ENCODE assay signal across 22 cellular contexts in the genomic region with DNA sequence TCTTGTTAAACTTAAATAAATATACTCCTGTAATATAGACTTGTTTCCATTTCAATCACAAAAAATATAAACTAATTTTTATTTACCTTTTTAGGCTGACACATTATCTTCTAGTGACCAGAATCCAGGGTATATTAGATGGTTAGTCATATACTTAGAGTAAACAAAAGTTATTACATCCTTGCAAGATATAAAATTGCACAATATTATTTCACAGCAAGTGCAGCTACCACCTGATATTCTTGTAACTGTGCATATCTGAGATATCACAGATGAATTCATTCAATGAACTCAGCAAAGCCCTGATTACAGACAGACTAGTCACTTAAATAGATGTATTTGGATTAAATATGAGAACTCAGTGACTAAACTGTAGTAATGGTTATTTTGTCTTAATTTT. TPM values are rescaled to one million over a fixed set of nuclear protein-coding genes. Genes with fewer than 3 reads are reported as not detected.
DNase-seq lines count a peak whose midpoint lies in the region; ATAC-seq, FAIRE-seq and TF ChIP-seq lines count a peak whose summit lies in the region.
"Had no signal": no experiment of that assay in that cellular context is flagged by ENCODE, and none has a peak within 500 bp of the region (broad histone marks: within the 10 kb centered on the region; RNA-seq: fewer than 3 reads in every experiment).

No MANE protein-coding gene starts in this region.

- H3K4me3 Mint-ChIP-seq in activated CD4-positive, alpha-beta T cell treated with anti-CD3 and anti-CD28 coated beads, Interleukin-2, amount 10 ng/mL, durations not matched to agents 24 days and 14 days = no peak overlapping the region
- H3K4me3 Mint-ChIP-seq: CD4-positive, alpha-beta memory T cell had no signal

- no peak for TF ChIP-seq POLR2A in H54 (IDR thresholded peaks at IDR 0.05; ENCODE audit: low read depth, low read length)

- H3K4me3 ChIP-seq in PC-3 (ENCODE audit: low read length) (no peak overlapping the region), choroid plexus epithelial cell (ENCODE audit: low read depth, low read length) (no peak overlapping the region), mucosa of descending colon (no peak overlapping the region)

- H3K36me3 ChIP-seq in PC-3 (ENCODE audit: low read depth, low read length) (no peaks in the 10 kb centered on the region), mucosa of descending colon (ENCODE audit: low read depth) (no peaks in the 10 kb centered on the region)

- DNase-seq in H54 (ENCODE audit: insufficient read length, low spot score) (no peak), PC-3 (peak; percentile 66), choroid plexus epithelial cell (ENCODE audit: low read depth) (peak; percentile 38), mucosa of descending colon (no peak)
- no peak for DNase-seq in stimulated activated naive CD4-positive, alpha-beta T cell (lab: John Stamatoyannopoulos, UW)
- DNase-seq in activated CD4-positive, alpha-beta T cell treated with anti-CD3 and anti-CD28 coated beads, Interleukin-2, amount 10 ng/mL, durations not matched to agents 24 days and 14 days = no peak
- DNase-seq: C1 segment of cervical spinal cord; CD4-positive, alpha-beta memory T cell; COR-L47; DMS53; GOT3; MM.1S; NCI-H2029 treated with DMSO at 0.1 percent for 48 hours; NCI-H2227 treated with DMSO at 0.1 percent for 48 hours; NCI-H510A; NCI-H69; SK-N-SH; SW 1271 had no signal

- H2AFZ ChIP-seq in PC-3 (ENCODE audit: low read length) = no peak overlapping the region

- no peaks in the 10 kb centered on the region for H3K9me3 Mint-ChIP-seq in activated CD4-positive, alpha-beta T cell treated with anti-CD3 and anti-CD28 coated beads, Interleukin-2, amount 10 ng/mL, durations not matched to agents 24 days and 14 days
- H3K9me3 Mint-ChIP-seq: CD4-positive, alpha-beta memory T cell had no signal

- ATAC-seq in PC-3 = peak; percentile 95
- peak; percentile 60 for ATAC-seq in mucosa of descending colon
- ATAC-seq in GM19463 (IDR thresholded peaks at IDR 0.05; ENCODE audit: unreplicated experiment) = no peak
- ATAC-seq: HCT116, Panc1 had no signal

- H3K4me1 ChIP-seq in PC-3 (ENCODE audit: insufficient read depth, low read length) = peaks cover 11% of the 10 kb centered on the region
- H3K4me1 ChIP-seq in mucosa of descending colon (ENCODE audit: low read depth) = no peaks in the 10 kb centered on the region

- peak; percentile 58 for FAIRE-seq in H54 (lab: Jason Lieb, UNC)
- FAIRE-seq: G401.6 had no signal

- no peaks in the 10 kb centered on the region for H3K79me2 ChIP-seq in PC-3 (ENCODE audit: low read length)

- no peak overlapping the region for H3K4me2 ChIP-seq in PC-3 (ENCODE audit: low read length)
- H3K4me2 ChIP-seq: SK-N-SH had no signal

- H3K27ac ChIP-seq in PC-3 (ENCODE audit: low read length) = no peak overlapping the region

- POLR2A ChIA-PET in PC-3 (lab: Charles Lee; ENCODE audit: unreplicated experiment) = interaction anchor here (0.7 kb wide), 1 partner anchor 10 kb away, joined by 3 read pairs; no protein-coding TSS in a partner anchor

- no TSS peak for BruUV-seq in PC-3 (replicated peaks; lab: Mats Ljungman, UMichigan)

- intact Hi-C loops in PC-3 (cut with micrococcal nuclease) = no loop called here
- intact Hi-C loops in mucosa of descending colon (cut with DNase I, micrococcal nuclease) = no loop called here
- intact Hi-C loops in activated CD4-positive, alpha-beta T cell treated with anti-CD3 and anti-CD28 coated beads, Interleukin-2, amount 10 ng/mL, durations not matched to agents 24 days and 14 days (cut with micrococcal nuclease) = no loop called here

- H3K27ac Mint-ChIP-seq in activated CD4-positive, alpha-beta T cell treated with anti-CD3 and anti-CD28 coated beads, Interleukin-2, amount 10 ng/mL, durations not matched to agents 24 days and 14 days = no peak overlapping the region
- H3K27ac Mint-ChIP-seq: CD4-positive, alpha-beta memory T cell had no signal

- H3K27me3 Mint-ChIP-seq in activated CD4-positive, alpha-beta T cell treated with anti-CD3 and anti-CD28 coated beads, Interleukin-2, amount 10 ng/mL, durations not matched to agents 24 days and 14 days = no peaks in the 10 kb centered on the region
- H3K27me3 Mint-ChIP-seq: CD4-positive, alpha-beta memory T cell had no signal

- TF ChIP-seq CTCF in PC-3 (conservative IDR thresholded peaks at IDR 0.05; ENCODE audit: low read depth, low read length) = no peak
- TF ChIP-seq CTCF in choroid plexus epithelial cell (conservative IDR thresholded peaks at IDR 0.05; ENCODE audit: low read depth, low read length) = no peak
- TF ChIP-seq CTCF in mucosa of descending colon (IDR thresholded peaks at IDR 0.05) = no peak

- H3K9me3 ChIP-seq in PC-3 (ENCODE audit: low read length) = no peaks in the 10 kb centered on the region
- H3K9me3 ChIP-seq in mucosa of descending colon = no peaks in the 10 kb centered on the region
- H3K9me3 ChIP-seq: SK-N-SH had no signal

- H3K27me3 ChIP-seq in PC-3 (ENCODE audit: low read length) = no peaks in the 10 kb centered on the region

- no peak overlapping the region for H3K9ac ChIP-seq in PC-3 (ENCODE audit: low read length)
- H3K9ac ChIP-seq: SK-N-SH had no signal

- no peaks in the 10 kb centered on the region for H3F3A ChIP-seq in PC-3 (ENCODE audit: low read length, unreplicated experiment)

- CTCF ChIA-PET in PC-3 (lab: Charles Lee) = no interaction called here

- H4K20me1 ChIP-seq in PC-3 (ENCODE audit: low read length) = no peaks in the 10 kb centered on the region

- no peaks in the 10 kb centered on the region for H3K36me3 Mint-ChIP-seq in activated CD4-positive, alpha-beta T cell treated with anti-CD3 and anti-CD28 coated beads, Interleukin-2, amount 10 ng/mL, durations not matched to agents 24 days and 14 days (ENCODE audit: low read depth)
- H3K36me3 Mint-ChIP-seq: CD4-positive, alpha-beta memory T cell had no signal

- no peaks in the 10 kb centered on the region for H3K9me2 ChIP-seq in PC-3 (replicated peaks; ENCODE audit: low read length)
- H3K9me2 ChIP-seq: SK-N-SH had no signal

- H3K4me1 Mint-ChIP-seq in activated CD4-positive, alpha-beta T cell treated with anti-CD3 and anti-CD28 coated beads, Interleukin-2, amount 10 ng/mL, durations not matched to agents 24 days and 14 days = no peaks in the 10 kb centered on the region
- H3K4me1 Mint-ChIP-seq: CD4-positive, alpha-beta memory T cell had no signal

RNA-seq across cellular contexts. Expression of gene ARRDC3, which starts 25.6 kb away (rescaled TPM):
- total RNA-seq in PC-3 (2014; rRNA removed) (39.5 and 40.3 TPM in 2 replicates), mucosa of descending colon (10 to 100 TPM; 32.5 to 39.6 (median 38.0) TPM)
- 12.4 and 13.1 TPM in 2 replicates for total RNA-seq in activated CD4-positive, alpha-beta T cell treated with anti-CD3 and anti-CD28 coated beads, Interleukin-2, amount 10 ng/mL, durations not matched to agents 24 days and 14 days

Comparison
In these comparisons a context has a peak if more than half of its experiments do, and no peak if none do; other contexts are left out.
1. DNase-seq: peak in PC-3 (single experiment) and choroid plexus epithelial cell (single experiment); none in H54 (single experiment), mucosa of descending colon (0 of 3), stimulated activated naive CD4-positive, alpha-beta T cell (0 of 6) and activated CD4-positive, alpha-beta T cell treated with anti-CD3 and anti-CD28 coated beads, Interleukin-2, amount 10 ng/mL, durations not matched to agents 24 days and 14 days (single experiment).